Comparison of ENCODE assay signal across 7 cellular contexts in the genomic region with DNA sequence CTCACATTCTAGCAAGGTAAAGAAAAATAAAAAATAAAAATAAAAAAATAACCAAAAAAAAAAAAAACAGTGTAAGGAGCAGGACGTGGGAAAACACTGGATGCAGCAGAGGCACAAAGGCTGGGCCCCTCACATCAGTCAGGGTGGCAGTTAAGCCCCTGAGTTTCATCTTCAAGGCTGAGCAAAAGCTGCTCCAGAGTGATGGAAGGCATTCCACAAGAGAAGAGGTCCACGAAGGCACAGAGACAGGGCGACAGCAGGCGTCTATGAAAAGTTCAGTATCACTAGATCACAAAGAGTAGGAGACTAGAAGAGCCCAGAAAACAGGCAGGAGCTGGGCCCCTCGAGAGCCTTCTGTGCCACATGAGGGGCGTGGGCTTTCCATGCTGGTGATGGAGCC.
"Had no signal": no experiment of that assay in that cellular context is flagged by ENCODE, and none has a peak within 500 bp of the region (broad histone marks: within the 10 kb centered on the region; RNA-seq: fewer than 3 reads in every experiment).

No MANE protein-coding gene starts in this region.

- H3K27me3 Mint-ChIP-seq: IgD-negative memory B cell had no signal

- FAIRE-seq: HTR-8/SVneo, K562 had no signal

- ATAC-seq: K562 had no signal

- H3K27ac Mint-ChIP-seq: IgD-negative memory B cell had no signal

- H3K27ac ChIP-seq: HL-60 had no signal

- H3K4me3 Mint-ChIP-seq: IgD-negative memory B cell had no signal

- H3K4me3 ChIP-seq: K562 had no signal

- H3K9me3 Mint-ChIP-seq: IgD-negative memory B cell had no signal

- DNase-seq: IMR-90, KBM-7, KG1 had no signal
